10 cellular contexts compared by ENCODE assay signal in the genomic region with DNA sequence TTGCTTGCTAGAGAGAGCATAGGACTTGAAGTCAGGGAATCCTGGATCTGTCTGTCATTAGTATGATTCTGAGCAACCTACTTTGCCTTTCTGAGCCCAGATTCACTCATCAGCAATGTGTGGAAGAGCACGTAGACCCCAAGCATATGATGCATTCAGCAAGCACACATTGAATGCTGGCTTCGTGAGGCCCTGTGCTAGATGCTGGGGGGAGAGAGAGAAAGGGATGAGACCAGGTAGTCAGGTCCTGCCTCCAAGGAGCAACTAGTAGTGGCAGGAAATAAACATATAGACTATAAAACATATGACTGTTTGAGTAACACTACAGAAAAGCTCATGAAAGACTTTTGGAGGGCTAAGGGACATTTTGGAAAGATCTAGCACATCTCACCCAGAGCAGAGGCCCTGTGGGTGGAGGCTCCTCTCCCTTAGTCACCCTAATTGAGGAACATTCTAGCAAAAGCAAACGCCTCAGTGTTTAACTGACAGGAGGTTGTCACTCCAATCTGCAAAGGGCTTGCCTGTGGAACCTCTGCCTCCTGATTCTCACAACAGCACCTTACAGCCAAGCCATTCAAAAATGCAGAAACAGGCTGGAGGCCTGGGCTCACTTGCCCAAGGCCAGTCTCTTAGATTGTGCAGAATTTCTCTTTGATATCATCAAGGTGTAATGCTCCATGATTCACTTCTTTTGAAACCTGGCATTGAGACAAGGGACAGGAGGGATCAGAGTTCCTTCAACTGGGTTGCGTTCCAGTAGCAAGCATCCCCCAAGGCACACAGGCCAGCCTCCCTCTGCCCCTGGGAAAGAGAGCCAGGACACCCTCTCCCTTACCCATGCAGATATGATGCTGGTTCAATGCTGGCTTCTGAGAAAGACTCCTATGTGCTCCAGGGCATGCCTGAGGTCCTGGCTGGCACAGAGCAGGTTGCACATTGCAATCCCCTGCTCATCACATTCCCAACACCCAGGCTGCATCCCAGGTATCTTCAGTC. TPM values are rescaled to one million over a fixed set of nuclear protein-coding genes. Genes with fewer than 3 reads are reported as not detected.
DNase-seq lines count a peak whose midpoint lies in the region; ATAC-seq, FAIRE-seq and TF ChIP-seq lines count a peak whose summit lies in the region.
"Had no signal": no experiment of that assay in that cellular context is flagged by ENCODE, and none has a peak within 500 bp of the region (broad histone marks: within the 10 kb centered on the region; RNA-seq: fewer than 3 reads in every experiment).

No MANE protein-coding gene starts in this region.

- 71% methylated on average over 4 of the region's 4 CpGs; no CpG with 5 or more reads in 1 of the 2 donors for WGBS in transverse colon (ENCODE audit: low coverage in 1 of 2), 2 donors

- no peak for ATAC-seq in Right ventricle myocardium superior (ENCODE audit: poor library complexity)
- no peak for ATAC-seq in HG03520 (IDR thresholded peaks at IDR 0.05; ENCODE audit: unreplicated experiment)

- TF ChIP-seq EP300 in transverse colon (IDR thresholded peaks at IDR 0.05; ENCODE audit: low read depth): no peak

- peak overlapping the region; percentile 97 for H3K27ac Mint-ChIP-seq in activated CD4-positive, alpha-beta T cell treated with anti-CD3 and anti-CD28 coated beads, Interleukin-2, amount 10 ng/mL, durations not matched to agents 7 days and 5 days
- peak overlapping the region; percentile 95 to 100 (median 99) for H3K27ac Mint-ChIP-seq in immature natural killer cell

- no peak for TF ChIP-seq CTCF in left ventricle myocardium inferior (IDR thresholded peaks at IDR 0.05; ENCODE audit: borderline replicate concordance)
- TF ChIP-seq CTCF in transverse colon (IDR thresholded peaks at IDR 0.05): no peak

- H3K27ac ChIP-seq in left ventricle myocardium inferior (replicated peaks) (peak overlapping the region; percentile 69), transverse colon (peak overlapping the region; percentile 62 to 83 (median 72))

- H3K27me3 Mint-ChIP-seq in activated CD4-positive, alpha-beta T cell treated with anti-CD3 and anti-CD28 coated beads, Interleukin-2, amount 10 ng/mL, durations not matched to agents 7 days and 5 days: no peaks in the 10 kb centered on the region
- H3K27me3 Mint-ChIP-seq in immature natural killer cell (ENCODE audit: low read depth in 3 of 3): peaks cover 9 to 16% (median 11%) of the 10 kb centered on the region in 3 donors

- no peak for DNase-seq in left ventricle myocardium inferior
- no peak for DNase-seq in Right ventricle myocardium superior
- DNase-seq in activated CD4-positive, alpha-beta T cell treated with anti-CD3 and anti-CD28 coated beads, Interleukin-2, amount 10 ng/mL, durations not matched to agents 7 days and 5 days: no peak
- no peak for DNase-seq in immature natural killer cell
- DNase-seq in transverse colon: peak; percentile 6
- DNase-seq in GM19239 (ENCODE audit: insufficient read length, low spot score): no peak
- DNase-seq in NCI-H2196 (lab: John Stamatoyannopoulos, UW; ENCODE audit: unreplicated experiment): no peak
- DNase-seq: activated effector memory CD4-positive, alpha-beta T cell treated with anti-CD3 and anti-CD28 coated beads, Interleukin-2, amount 50 U/mL, for 16 hours; SK-N-SH had no signal

- no peak for FAIRE-seq in GM19239 (lab: Jason Lieb, UNC)

- in situ Hi-C loops in transverse colon (cut with MboI; ENCODE audit: low pct_ligation_motif_present in 1 of 4, low pct_unique_long_range_greater_than_20kb in 1 of 4, low sequenced_read_pairs in 3 of 4): no loop called here

- peaks cover 19% of the 10 kb centered on the region for H3K36me3 ChIP-seq in left ventricle myocardium inferior
- no peaks in the 10 kb centered on the region for H3K36me3 ChIP-seq in transverse colon

- H3K4me3 ChIP-seq in left ventricle myocardium inferior (peak overlapping the region; percentile 51), transverse colon (peak overlapping the region in 3 of 4 donors; percentile 2 to 39 (median 25))

- intact Hi-C loops in left ventricle myocardium inferior (cut with micrococcal nuclease): no loop called here
- intact Hi-C loops in Right ventricle myocardium superior (cut with DNase I): no loop called here
- intact Hi-C loops in transverse colon (cut with DNase I; ENCODE audit: low total_unique reads): no loop called here

- TF ChIP-seq POLR2A in transverse colon (IDR thresholded peaks at IDR 0.05): no peak

- H3K27me3 ChIP-seq in left ventricle myocardium inferior (ENCODE audit: low read depth): no peaks in the 10 kb centered on the region
- H3K27me3 ChIP-seq in transverse colon: no peaks in the 10 kb centered on the region

- peak overlapping the region; percentile 98 for H3K4me3 Mint-ChIP-seq in activated CD4-positive, alpha-beta T cell treated with anti-CD3 and anti-CD28 coated beads, Interleukin-2, amount 10 ng/mL, durations not matched to agents 7 days and 5 days
- H3K4me3 Mint-ChIP-seq in immature natural killer cell: peak overlapping the region; percentile 99 to 100 (median 100)

- H3K4me1 Mint-ChIP-seq in activated CD4-positive, alpha-beta T cell treated with anti-CD3 and anti-CD28 coated beads, Interleukin-2, amount 10 ng/mL, durations not matched to agents 7 days and 5 days: peaks cover 59% of the 10 kb centered on the region
- peaks cover 93 to 97% of the 10 kb centered on the region in 2 donors for H3K4me1 Mint-ChIP-seq in immature natural killer cell

- H3K4me1 ChIP-seq in left ventricle myocardium inferior: peaks cover 40% of the 10 kb centered on the region
- H3K4me1 ChIP-seq in transverse colon: peaks cover 0 to 19% (median 7%) of the 10 kb centered on the region in 4 donors

- POLR2A ChIA-PET in activated CD4-positive, alpha-beta T cell treated with anti-CD3 and anti-CD28 coated beads, Interleukin-2, amount 10 ng/mL, durations not matched to agents 7 days and 5 days (lab: Charles Lee): interaction anchor here (1.1 kb wide), 1 partner anchor 10 kb away, joined by 3 read pairs; no protein-coding TSS in a partner anchor

- CTCF ChIA-PET in activated CD4-positive, alpha-beta T cell treated with anti-CD3 and anti-CD28 coated beads, Interleukin-2, amount 10 ng/mL, durations not matched to agents 7 days and 5 days (lab: Charles Lee): interaction anchor here (0.5 to 2.2 kb wide), 6 partner anchors 18 to 31 kb away, joined by 3 to 9 read pairs (median 4); a partner anchor contains a TSS

- H3K9me3 ChIP-seq in left ventricle myocardium inferior (replicated peaks) (no peaks in the 10 kb centered on the region), transverse colon (no peaks in the 10 kb centered on the region)
- H3K9me3 ChIP-seq: SK-N-SH had no signal

- no peaks in the 10 kb centered on the region for H3K9me3 Mint-ChIP-seq in activated CD4-positive, alpha-beta T cell treated with anti-CD3 and anti-CD28 coated beads, Interleukin-2, amount 10 ng/mL, durations not matched to agents 7 days and 5 days
- no peaks in the 10 kb centered on the region for H3K9me3 Mint-ChIP-seq in immature natural killer cell

- H3K36me3 Mint-ChIP-seq in activated CD4-positive, alpha-beta T cell treated with anti-CD3 and anti-CD28 coated beads, Interleukin-2, amount 10 ng/mL, durations not matched to agents 7 days and 5 days (ENCODE audit: low read depth): peaks cover 71% of the 10 kb centered on the region
- H3K36me3 Mint-ChIP-seq in immature natural killer cell: peaks cover 36 to 54% (median 47%) of the 10 kb centered on the region in 3 donors

RNA-seq across cellular contexts. Expression of a gene that starts 26.1 kb away (rescaled TPM):
- total RNA-seq in left ventricle myocardium inferior: 2.5 TPM
- total RNA-seq in Right ventricle myocardium superior: 2.3 TPM
- total RNA-seq in activated CD4-positive, alpha-beta T cell treated with anti-CD3 and anti-CD28 coated beads, Interleukin-2, amount 10 ng/mL, durations not matched to agents 7 days and 5 days: 1 to 10 TPM; 5.4 to 5.7 TPM
- polyA plus RNA-seq in immature natural killer cell: 1 to 10 TPM in 2 of 3 donors, not detected in 1; 1.7 to 3.8 TPM
- total RNA-seq in transverse colon: 10 to 100 TPM; 11.2 to 54.5 (median 41.3) TPM
